Comparison of ENCODE assay signal across 8 cellular contexts in the genomic region with DNA sequence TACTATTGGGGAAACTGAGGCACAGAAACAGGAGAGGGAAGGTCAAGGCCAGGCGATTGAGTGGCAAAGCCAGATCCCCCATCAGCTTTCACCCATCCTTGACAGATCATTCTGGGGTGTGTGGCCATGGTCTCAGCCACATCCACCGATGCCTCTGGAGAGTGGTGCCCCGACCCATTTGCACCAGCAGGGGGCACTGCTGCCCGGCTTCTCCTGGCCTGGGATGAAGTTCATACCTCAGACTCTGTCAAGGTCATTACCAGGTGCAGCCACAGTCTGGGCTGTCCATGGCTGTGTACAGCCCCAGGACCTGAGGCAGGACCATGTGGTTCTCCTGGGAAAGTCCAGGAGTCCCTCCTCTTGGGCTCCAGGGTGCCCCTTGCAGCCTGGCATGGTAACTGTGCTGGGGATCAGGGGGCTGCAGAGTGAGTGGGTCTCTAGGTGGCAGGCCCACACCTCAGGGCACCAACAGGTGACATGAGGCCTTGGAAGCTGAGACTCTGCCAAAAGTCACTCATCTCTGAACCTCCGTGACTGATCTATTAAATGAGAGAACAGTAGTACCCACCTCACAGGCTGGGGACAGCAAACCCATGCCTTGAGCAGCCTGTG.
A peak's percentile ranks its signal among the peaks of the same experiment; 100 is the strongest.
DNase-seq lines count a peak whose midpoint lies in the region; ATAC-seq and TF ChIP-seq lines count a peak whose summit lies in the region.

No MANE protein-coding gene starts in this region.

- H3K9me3 Mint-ChIP-seq in activated CD4-positive, alpha-beta memory T cell treated with anti-CD3 and anti-CD28 coated beads for 36 hours, result no peaks in the 10 kb centered on the region

- no peak for ATAC-seq in GM21423 (IDR thresholded peaks at IDR 0.05; ENCODE audit: unreplicated experiment)

- no peaks in the 10 kb centered on the region for H3K4me1 Mint-ChIP-seq in activated CD4-positive, alpha-beta memory T cell treated with anti-CD3 and anti-CD28 coated beads for 36 hours (ENCODE audit: low read depth)

- no peak overlapping the region for H3K4me3 Mint-ChIP-seq in activated CD4-positive, alpha-beta memory T cell treated with anti-CD3 and anti-CD28 coated beads for 36 hours

- intact Hi-C loops in activated CD4-positive, alpha-beta memory T cell treated with anti-CD3 and anti-CD28 coated beads for 36 hours (cut with micrococcal nuclease), result loop anchor here (1.0 to 10.0 kb wide), 4 partner anchors 106 to 219 kb away; no protein-coding TSS in a partner anchor

- POLR2A ChIA-PET in activated CD4-positive, alpha-beta memory T cell treated with anti-CD3 and anti-CD28 coated beads for 36 hours (lab: Charles Lee), result no interaction called here

- peak; percentile 99 for DNase-seq in 8988T
- peak; percentile 90 for DNase-seq in GM13976 (ENCODE audit: low spot score)
- DNase-seq in NCI-H1694 (lab: John Stamatoyannopoulos, UW), result peak; percentile 26
- peak; percentile 85 for DNase-seq in activated CD4-positive, alpha-beta memory T cell treated with anti-CD3 and anti-CD28 coated beads for 36 hours
- DNase-seq in effector CD8-positive, alpha-beta T cell (lab: John Stamatoyannopoulos, UW), result peak; percentile 65
- peak; percentile 32 for DNase-seq in midbrain (lab: John Stamatoyannopoulos, UW)
- peak; percentile 52 to 68 for DNase-seq in stimulated activated CD8-positive, alpha-beta memory T cell treated with anti-CD3 and anti-CD28 coated beads, Interleukin-7, amount 100 ng/mL, for 1 hour (ENCODE audit: low read depth in 2 of 2)

- no peaks in the 10 kb centered on the region for H3K36me3 Mint-ChIP-seq in activated CD4-positive, alpha-beta memory T cell treated with anti-CD3 and anti-CD28 coated beads for 36 hours

- peak; percentile 61 for TF ChIP-seq CTCF in GM13976 (IDR thresholded peaks at IDR 0.05; ENCODE audit: borderline replicate concordance, control extremely low read depth, extremely low read depth, insufficient read depth, missing control alignments)

- H3K27me3 Mint-ChIP-seq in activated CD4-positive, alpha-beta memory T cell treated with anti-CD3 and anti-CD28 coated beads for 36 hours, result peaks cover 3% of the 10 kb centered on the region

- CTCF ChIA-PET in activated CD4-positive, alpha-beta memory T cell treated with anti-CD3 and anti-CD28 coated beads for 36 hours (lab: Charles Lee), result interaction anchor here (0.6 to 3.2 kb wide), 8 partner anchors 50 to 588 kb away, joined by 3 to 31 read pairs (median 4); no protein-coding TSS in a partner anchor

- no peak overlapping the region for H3K27ac Mint-ChIP-seq in activated CD4-positive, alpha-beta memory T cell treated with anti-CD3 and anti-CD28 coated beads for 36 hours

- in situ Hi-C loops in GM13976 (cut with MboI; ENCODE audit: low sequenced_read_pairs, unreplicated experiment), result no loop called here

Comparison
In these comparisons a context has a peak if more than half of its experiments do, and no peak if none do; other contexts are left out.
1. DNase-seq: peak in every context shown above with its lines; median percentile 99 in 8988T; 90 in GM13976; 85 in activated CD4-positive, alpha-beta memory T cell treated with anti-CD3 and anti-CD28 coated beads for 36 hours; 65 in effector CD8-positive, alpha-beta T cell; 60 in stimulated activated CD8-positive, alpha-beta memory T cell treated with anti-CD3 and anti-CD28 coated beads, Interleukin-7, amount 100 ng/mL, for 1 hour; 32 in midbrain; 26 in NCI-H1694.